ENCODE assay signal across 15 cellular contexts in genomic region chr1:22792396-22793171, GRCh38.
DNase-seq lines count a peak whose midpoint lies in the region; ATAC-seq and TF ChIP-seq lines count a peak whose summit lies in the region.
"Had no signal": no experiment of that assay in that cellular context is flagged by ENCODE, and none has a peak within 500 bp of the region (broad histone marks: within the 10 kb centered on the region; RNA-seq: fewer than 3 reads in every experiment).

No MANE protein-coding gene starts in this region.

- no peak overlapping the region for H2BK15ac ChIP-seq in mesendoderm (replicated peaks; ENCODE audit: low read depth)

- H4K20me1 ChIP-seq in GM23338 (replicated peaks; ENCODE audit: insufficient read depth) = no peaks in the 10 kb centered on the region

- H3K9ac ChIP-seq in endodermal cell (ENCODE audit: extremely low read depth, low read length, poor library complexity, severe bottlenecking) (no peak overlapping the region), mesendoderm (ENCODE audit: low read length) (no peak overlapping the region)

- peaks cover 10% of the 10 kb centered on the region for H3K4me1 ChIP-seq in GM23338 (ENCODE audit: insufficient read depth)
- peaks cover 17% of the 10 kb centered on the region for H3K4me1 ChIP-seq in endodermal cell (ENCODE audit: control insufficient read depth, insufficient read depth, low read length)
- peaks cover 5% of the 10 kb centered on the region for H3K4me1 ChIP-seq in mesendoderm (ENCODE audit: control insufficient read depth, low read depth, low read length)
- H3K4me1 ChIP-seq in right lobe of liver = no peaks in the 10 kb centered on the region

- no peaks in the 10 kb centered on the region for H3K79me1 ChIP-seq in mesendoderm (ENCODE audit: low read length)

- H3K27ac Mint-ChIP-seq in GM23338 (no peak overlapping the region), endodermal cell (no peak overlapping the region)

- H3K27ac ChIP-seq in GM23338 (ENCODE audit: low read depth) (no peak overlapping the region), endodermal cell (ENCODE audit: low read depth, low read length) (no peak overlapping the region), mesendoderm (ENCODE audit: low read depth, low read length) (no peak overlapping the region), right lobe of liver (no peak overlapping the region)

- H3K23ac ChIP-seq in mesendoderm (ENCODE audit: low read length) = no peak overlapping the region

- H3K4me3 ChIP-seq in GM23338 = no peak overlapping the region
- H3K4me3 ChIP-seq in endodermal cell (ENCODE audit: low read length) = no peak overlapping the region
- no peak overlapping the region for H3K4me3 ChIP-seq in mesendoderm (ENCODE audit: low read length)
- H3K4me3 ChIP-seq in right lobe of liver = no peak overlapping the region

- no peak overlapping the region for H3K56ac ChIP-seq in mesendoderm (ENCODE audit: low read length)

- no peak overlapping the region for H2BK120ac ChIP-seq in mesendoderm (ENCODE audit: low read depth, low read length)

- no peaks in the 10 kb centered on the region for H3K79me2 ChIP-seq in GM23338 (replicated peaks; ENCODE audit: insufficient read depth)
- H3K79me2 ChIP-seq in mesendoderm (ENCODE audit: control insufficient read depth, insufficient read depth, low read length) = no peaks in the 10 kb centered on the region

- H3K9me3 ChIP-seq in endodermal cell (ENCODE audit: control insufficient read depth, low read length) (no peaks in the 10 kb centered on the region), right lobe of liver (no peaks in the 10 kb centered on the region)

- H3K4ac ChIP-seq in mesendoderm (ENCODE audit: low read depth, low read length) = no peak overlapping the region

- H3K18ac ChIP-seq in mesendoderm (ENCODE audit: low read length) = no peak overlapping the region

- TF ChIP-seq CTCF in GM23338 (conservative IDR thresholded peaks at IDR 0.05; ENCODE audit: low read depth in 2 of 2) = no peak
- no peak for TF ChIP-seq CTCF in endodermal cell (conservative IDR thresholded peaks at IDR 0.05)
- TF ChIP-seq CTCF in right lobe of liver (IDR thresholded peaks at IDR 0.05) = no peak

- intact Hi-C loops in right lobe of liver (cut with DNase I) = no loop called here

- H2AFZ ChIP-seq in GM23338 = no peak overlapping the region

- H3K9me2 ChIP-seq in GM23338 (ENCODE audit: insufficient read depth) = no peaks in the 10 kb centered on the region

- H3K36me3 Mint-ChIP-seq in GM23338 (ENCODE audit: low read depth) (no peaks in the 10 kb centered on the region), endodermal cell (ENCODE audit: low read depth) (no peaks in the 10 kb centered on the region)

- ATAC-seq in GM23338 = peak; percentile 83
- ATAC-seq in right lobe of liver = no peak

- H3K4me1 Mint-ChIP-seq in GM23338 = peaks cover 47% of the 10 kb centered on the region
- peaks cover 45% of the 10 kb centered on the region for H3K4me1 Mint-ChIP-seq in endodermal cell

- DNase-seq in GM23338 (ENCODE audit: low spot score) (peak; percentile 56), endodermal cell (peak; percentile 82), mesendoderm (peak; percentile 69), renal cortical epithelial cell (ENCODE audit: low read depth) (peak; percentile 5), NCI-H1417 (lab: John Stamatoyannopoulos, UW) (no peak), right lobe of liver (no peak)
- no peak for DNase-seq in central memory CD4-positive, alpha-beta T cell
- no peak for DNase-seq in activated CD8-positive, alpha-beta memory T cell treated with anti-CD3 and anti-CD28 coated beads for 24 hours
- DNase-seq: AML-193, DMS79 treated with DMSO at 0.1 percent for 48 hours, GDM1, Karpas-422, NCI-H1417 treated with DMSO at 0.1 percent for 48 hours, NCI-H2081, NCI-H524 had no signal

- H3K27me3 Mint-ChIP-seq in GM23338 (ENCODE audit: insufficient read depth, low read depth, poor library complexity) (peaks cover 2% of the 10 kb centered on the region), endodermal cell (ENCODE audit: insufficient read depth) (no peaks in the 10 kb centered on the region)

- H3K36me3 ChIP-seq in GM23338 (ENCODE audit: insufficient read depth) = no peaks in the 10 kb centered on the region
- H3K36me3 ChIP-seq in endodermal cell (ENCODE audit: control insufficient read depth, insufficient read depth, low read length) = no peaks in the 10 kb centered on the region
- no peaks in the 10 kb centered on the region for H3K36me3 ChIP-seq in mesendoderm (ENCODE audit: control insufficient read depth, insufficient read depth, low read length)
- H3K36me3 ChIP-seq in right lobe of liver = no peaks in the 10 kb centered on the region

- H4K5ac ChIP-seq in mesendoderm (ENCODE audit: low read length) = no peak overlapping the region

- no peaks in the 10 kb centered on the region for H3F3A ChIP-seq in GM23338 (replicated peaks; ENCODE audit: low read depth)

- 71 to 100% methylated on average over 4 to 6 of the region's 6 CpGs for WGBS in endodermal cell (ENCODE audit: insufficient coverage in 1 of 2, insufficient read length in 1 of 2), 2 experiments
- WGBS in mesendoderm (ENCODE audit: extremely low coverage, insufficient coverage, low lambda C conversion rate) = no CpG with 5 or more reads among the region's 6 CpGs
- 71% methylated on average over 4 of the region's 6 CpGs for WGBS in right lobe of liver (ENCODE audit: insufficient coverage, low coverage, low lambda C conversion rate, missing lambda C conversion rate)

- H2AK5ac ChIP-seq in mesendoderm (ENCODE audit: low read length) = no peak overlapping the region

- TF ChIP-seq POLR2A in right lobe of liver (IDR thresholded peaks at IDR 0.05) = no peak

- no peak overlapping the region for H4K8ac ChIP-seq in mesendoderm (ENCODE audit: low read depth, low read length)

- no peaks in the 10 kb centered on the region; the same call in 2 of the 3 replicates for H3K9me3 Mint-ChIP-seq in GM23338
- no peaks in the 10 kb centered on the region for H3K9me3 Mint-ChIP-seq in endodermal cell

- H3K4me2 ChIP-seq in GM23338 (no peak overlapping the region), mesendoderm (ENCODE audit: low read length) (no peak overlapping the region)

- no peak overlapping the region for H3K4me3 Mint-ChIP-seq in GM23338
- H3K4me3 Mint-ChIP-seq in endodermal cell = no peak overlapping the region

- no peak overlapping the region for H2BK5ac ChIP-seq in mesendoderm (ENCODE audit: low read length)

- H3K27me3 ChIP-seq in GM23338 (ENCODE audit: insufficient read depth) (no peaks in the 10 kb centered on the region), endodermal cell (ENCODE audit: control insufficient read depth, insufficient read depth, low read length, poor library complexity, severe bottlenecking) (no peaks in the 10 kb centered on the region), mesendoderm (ENCODE audit: insufficient read depth, low read length, poor library complexity) (no peaks in the 10 kb centered on the region), right lobe of liver (no peaks in the 10 kb centered on the region)

TF ChIP-seq in GM23338, 12 proteins besides CTCF, POLR2A, EP300 and RAD21 (continues in another document):
- TF ChIP-seq ZNF331 (CRISPR knock-in tag; IDR thresholded peaks at IDR 0.05; ENCODE audit: low read depth) (no peak), POLR2AphosphoS5 (IDR thresholded peaks at IDR 0.05; ENCODE audit: low read depth) (no peak), EZH2 (IDR thresholded peaks at IDR 0.05; ENCODE audit: low read depth, unreplicated experiment) (no peak)

Comparison
In these comparisons a context has a peak if more than half of its experiments do, and no peak if none do; other contexts are left out.
1. DNase-seq: peak in GM23338 (single experiment), endodermal cell (single experiment), mesendoderm (single experiment) and renal cortical epithelial cell (single experiment); none in central memory CD4-positive, alpha-beta T cell (single experiment), NCI-H1417 (0 of 3), activated CD8-positive, alpha-beta memory T cell treated with anti-CD3 and anti-CD28 coated beads for 24 hours (single experiment) and right lobe of liver (0 of 3).